3 cellular contexts compared by ENCODE assay signal in the genomic region with DNA sequence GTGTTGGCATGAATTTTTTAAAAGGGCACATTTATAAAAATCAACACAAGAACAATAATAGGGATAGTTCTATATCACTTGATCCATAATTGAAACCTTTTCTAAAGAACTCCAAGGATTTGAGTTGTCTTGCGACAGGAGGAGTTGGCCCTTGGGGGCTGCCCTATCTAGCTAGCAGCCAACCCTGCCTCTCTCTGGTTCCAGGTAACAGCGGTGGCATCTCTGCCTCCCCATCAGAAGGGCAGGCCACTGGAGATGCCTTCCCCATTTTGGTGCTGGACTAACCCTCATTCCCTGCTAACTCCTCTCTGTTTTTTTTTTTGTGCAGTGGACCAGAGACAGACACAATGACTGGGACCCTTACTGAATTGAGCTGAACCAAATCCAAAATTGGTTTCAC.
"Had no signal": no experiment of that assay in that cellular context is flagged by ENCODE, and none has a peak within 500 bp of the region (broad histone marks: within the 10 kb centered on the region; RNA-seq: fewer than 3 reads in every experiment).

No MANE protein-coding gene starts in this region.

- DNase-seq: GDM1, GF-D8 had no signal

- H3K4me3 ChIP-seq: GM12878 had no signal
